ENCODE assay signal across 11 cellular contexts in genomic region chr15:90376789-90377188, GRCh38. TPM values are rescaled to one million over a fixed set of nuclear protein-coding genes. Genes with fewer than 3 reads are reported as not detected.
DNase-seq lines count a peak whose midpoint lies in the region; ATAC-seq and TF ChIP-seq lines count a peak whose summit lies in the region.
"Had no signal": no experiment of that assay in that cellular context is flagged by ENCODE, and none has a peak within 500 bp of the region (broad histone marks: within the 10 kb centered on the region; RNA-seq: fewer than 3 reads in every experiment).

No MANE protein-coding gene starts in this region.

- H3K27me3 Mint-ChIP-seq in activated CD4-positive, alpha-beta T cell treated with anti-CD3 and anti-CD28 coated beads, Interleukin-2, amount 10 ng/mL, durations not matched to agents 24 days and 14 days: no peaks in the 10 kb centered on the region

- no peaks in the 10 kb centered on the region for H3K9me3 ChIP-seq in psoas muscle

- H3K4me3 ChIP-seq in psoas muscle: no peak overlapping the region

- H3K27me3 ChIP-seq in psoas muscle (ENCODE audit: insufficient read depth in 3 of 3, low read length in 2 of 3): no peaks in the 10 kb centered on the region

- peaks cover 23% of the 10 kb centered on the region for H3K9me3 Mint-ChIP-seq in activated CD4-positive, alpha-beta T cell treated with anti-CD3 and anti-CD28 coated beads, Interleukin-2, amount 10 ng/mL, durations not matched to agents 24 days and 14 days

- TF ChIP-seq CTCF in psoas muscle (IDR thresholded peaks at IDR 0.05): no peak

- DNase-seq in KBM-7: peak; percentile 92
- peak; percentile 91 for DNase-seq in activated CD4-positive, alpha-beta T cell treated with anti-CD3 and anti-CD28 coated beads, Interleukin-2, amount 10 ng/mL, durations not matched to agents 24 days and 14 days
- peak; percentile 44 for DNase-seq in effector CD4-positive, alpha-beta T cell
- DNase-seq in stimulated activated CD8-positive, alpha-beta memory T cell treated with anti-CD3 and anti-CD28 coated beads, Interleukin-15, amount 100 ng/mL, for 48 hours (ENCODE audit: low read depth in 2 of 2): peak; percentile 44 to 45
- no peak for DNase-seq in psoas muscle
- DNase-seq in DMS153 (lab: John Stamatoyannopoulos, UW): no peak
- no peak for DNase-seq in SKM-1 treated with dmso at 0.1 percent for 144 hours (lab: John Stamatoyannopoulos, UW; ENCODE audit: unreplicated experiment)
- DNase-seq: cortex of kidney, GOT3, kidney glomerular epithelial cell had no signal

- no peaks in the 10 kb centered on the region for H3K36me3 ChIP-seq in psoas muscle (ENCODE audit: insufficient read depth in 1 of 2, low read depth in 1 of 2)

- intact Hi-C loops in activated CD4-positive, alpha-beta T cell treated with anti-CD3 and anti-CD28 coated beads, Interleukin-2, amount 10 ng/mL, durations not matched to agents 24 days and 14 days (cut with micrococcal nuclease): loop anchor here (1.0 kb wide), 1 partner anchor 14 kb away; no protein-coding TSS in a partner anchor
- intact Hi-C loops in psoas muscle (cut with DNase I): no loop called here

- WGBS in psoas muscle, 3 donors: 62 to 81% (median 77%) methylated on average over 6 of the region's 6 CpGs

- no peak overlapping the region for H3K27ac ChIP-seq in psoas muscle

- peak overlapping the region; percentile 92 for H3K27ac Mint-ChIP-seq in activated CD4-positive, alpha-beta T cell treated with anti-CD3 and anti-CD28 coated beads, Interleukin-2, amount 10 ng/mL, durations not matched to agents 24 days and 14 days

- H3K4me1 Mint-ChIP-seq in activated CD4-positive, alpha-beta T cell treated with anti-CD3 and anti-CD28 coated beads, Interleukin-2, amount 10 ng/mL, durations not matched to agents 24 days and 14 days: peaks cover 31% of the 10 kb centered on the region

- peaks cover 20% of the 10 kb centered on the region for H3K36me3 Mint-ChIP-seq in activated CD4-positive, alpha-beta T cell treated with anti-CD3 and anti-CD28 coated beads, Interleukin-2, amount 10 ng/mL, durations not matched to agents 24 days and 14 days (ENCODE audit: low read depth)

- H3K4me1 ChIP-seq in psoas muscle: no peaks in the 10 kb centered on the region

- ATAC-seq in GM21381 (IDR thresholded peaks at IDR 0.05; ENCODE audit: unreplicated experiment) (no peak), psoas muscle (no peak)

- H3K4me3 Mint-ChIP-seq in activated CD4-positive, alpha-beta T cell treated with anti-CD3 and anti-CD28 coated beads, Interleukin-2, amount 10 ng/mL, durations not matched to agents 24 days and 14 days: peak overlapping the region; percentile 59

- in situ Hi-C loops in KBM-7 (cut with MboI; ENCODE audit: low pct_unique_long_range_greater_than_20kb, low sequenced_read_pairs): no loop called here

RNA-seq across cellular contexts. Expression of gene IQGAP1, which starts 11.3 kb away (rescaled TPM):
- 154 and 160 TPM in 2 replicates for total RNA-seq in activated CD4-positive, alpha-beta T cell treated with anti-CD3 and anti-CD28 coated beads, Interleukin-2, amount 10 ng/mL, durations not matched to agents 24 days and 14 days
- 10 to 100 TPM; 39.7 to 72.2 (median 50.6) TPM for total RNA-seq in psoas muscle
- 10 to 100 TPM; 31.1 to 58.7 (median 37.7) TPM for polyA plus RNA-seq in psoas muscle

RNA-seq across cellular contexts. Expression of gene ZNF774, which starts 24.7 kb away (rescaled TPM):
- 1.2 and 2.3 TPM in 2 replicates for total RNA-seq in activated CD4-positive, alpha-beta T cell treated with anti-CD3 and anti-CD28 coated beads, Interleukin-2, amount 10 ng/mL, durations not matched to agents 24 days and 14 days
- total RNA-seq in psoas muscle: 10 to 100 TPM in 2 of 4 donors, 1 to 10 TPM in 2; 7.6 to 19.6 (median 11.8) TPM
- polyA plus RNA-seq in psoas muscle: 1 to 10 TPM; 2.8 to 7.9 (median 4.3) TPM

Comparison
In these comparisons a context has a peak if more than half of its experiments do, and no peak if none do; other contexts are left out.
1. DNase-seq: peak in KBM-7 (single experiment), activated CD4-positive, alpha-beta T cell treated with anti-CD3 and anti-CD28 coated beads, Interleukin-2, amount 10 ng/mL, durations not matched to agents 24 days and 14 days (single experiment), effector CD4-positive, alpha-beta T cell (single experiment) and stimulated activated CD8-positive, alpha-beta memory T cell treated with anti-CD3 and anti-CD28 coated beads, Interleukin-15, amount 100 ng/mL, for 48 hours (2 of 2); none in psoas muscle (0 of 2), DMS153 (single experiment) and SKM-1 treated with dmso at 0.1 percent for 144 hours (single experiment).